Comparison of ENCODE assay signal across 9 cellular contexts in genomic region chr2:236568922-236569592, GRCh38. TPM values are rescaled to one million over a fixed set of nuclear protein-coding genes. Genes with fewer than 3 reads are reported as not detected.
DNase-seq lines count a peak whose midpoint lies in the region; ATAC-seq and TF ChIP-seq lines count a peak whose summit lies in the region.
"Had no signal": no experiment of that assay in that cellular context is flagged by ENCODE, and none has a peak within 500 bp of the region (broad histone marks: within the 10 kb centered on the region; RNA-seq: fewer than 3 reads in every experiment).

No MANE protein-coding gene starts in this region.

- peaks cover 5% of the 10 kb centered on the region; the same call in 1 of the 2 replicates for H3K36me3 ChIP-seq in SJCRH30
- H3K36me3 ChIP-seq in trophoblast cell (ENCODE audit: control insufficient read depth in 1 of 2, insufficient read depth in 2 of 2, low read length in 2 of 2), result peaks cover 11 to 12% of the 10 kb centered on the region in 2 experiments

- peaks cover 14% of the 10 kb centered on the region for H3K36me3 Mint-ChIP-seq in Calu3 (ENCODE audit: insufficient read depth, unreplicated experiment)

- no peak overlapping the region for H3K18ac ChIP-seq in trophoblast cell (ENCODE audit: low read length)

- H3K4me1 Mint-ChIP-seq in Calu3 (ENCODE audit: low read depth, unreplicated experiment), result peaks cover 28% of the 10 kb centered on the region

- no peak overlapping the region for H2BK120ac ChIP-seq in trophoblast cell (ENCODE audit: insufficient read depth, low read length, poor library complexity)

- H3K4me2 ChIP-seq in trophoblast cell (ENCODE audit: low read length), result peak overlapping the region; percentile 93

- no peak overlapping the region for H2AFZ ChIP-seq in trophoblast cell (ENCODE audit: insufficient read depth, low read length, poor library complexity)

- peak overlapping the region; percentile 97 for H4K91ac ChIP-seq in trophoblast cell (ENCODE audit: low read depth, low read length)

- H2BK5ac ChIP-seq in trophoblast cell (ENCODE audit: low read depth, low read length, poor library complexity), result peak overlapping the region; percentile 97

- peak overlapping the region; percentile 72 for H3K4ac ChIP-seq in trophoblast cell (ENCODE audit: low read depth, low read length)

- H3K9me3 ChIP-seq in SJCRH30 (replicated peaks) (no peaks in the 10 kb centered on the region), trophoblast cell (ENCODE audit: insufficient read depth, low read depth, low read length) (no peaks in the 10 kb centered on the region)

- peak overlapping the region; percentile 80 for H3K4me3 Mint-ChIP-seq in Calu3 (ENCODE audit: low read depth, unreplicated experiment)

- no peak overlapping the region for H3K14ac ChIP-seq in trophoblast cell (ENCODE audit: low read length)

- no peak for ATAC-seq in GM19452 (IDR thresholded peaks at IDR 0.05; ENCODE audit: unreplicated experiment)
- ATAC-seq in GM21529 (IDR thresholded peaks at IDR 0.05; ENCODE audit: unreplicated experiment), result no peak

- H3K9me3 Mint-ChIP-seq in Calu3 (ENCODE audit: low read depth, unreplicated experiment), result no peaks in the 10 kb centered on the region

- H4K12ac ChIP-seq in trophoblast cell (ENCODE audit: low read depth, low read length), result no peak overlapping the region

- no peak for DNase-seq in Calu3
- DNase-seq in SJCRH30, result no peak
- DNase-seq in foreskin fibroblast, result no peak
- DNase-seq in trophoblast cell, result no peak
- DNase-seq in dedifferentiated amniotic fluid mesenchymal stem cell (ENCODE audit: extremely low spot score), result no peak
- DNase-seq in NCI-H524 treated with DMSO at 0.1 percent for 48 hours (lab: John Stamatoyannopoulos, UW), result no peak

- peaks cover 47% of the 10 kb centered on the region for H3K79me1 ChIP-seq in trophoblast cell (ENCODE audit: low read length)

- intact Hi-C loops in Calu3 (cut with micrococcal nuclease; ENCODE audit: unreplicated experiment), result loop anchor here (1.0 to 2.0 kb wide), 3 partner anchors 56 to 458 kb away; no protein-coding TSS in a partner anchor

- no peak overlapping the region for H4K8ac ChIP-seq in trophoblast cell (ENCODE audit: low read depth, low read length)

- H3K27ac Mint-ChIP-seq in Calu3 (ENCODE audit: unreplicated experiment), result peak overlapping the region; percentile 23

- H3K79me2 ChIP-seq in trophoblast cell (ENCODE audit: control insufficient read depth, insufficient read depth, low read length, poor library complexity), result peaks cover 43% of the 10 kb centered on the region

- no peak for TF ChIP-seq CTCF in Calu3 (IDR thresholded peaks at IDR 0.05; ENCODE audit: unreplicated experiment)
- TF ChIP-seq CTCF in foreskin fibroblast (IDR thresholded peaks at IDR 0.05; ENCODE audit: low read depth, low read length), result no peak

- WGBS in trophoblast cell (ENCODE audit: extremely low coverage, insufficient coverage, insufficient read length), result no CpG with 5 or more reads among the region's 11 CpGs

- H3K27ac ChIP-seq in SJCRH30 (peak overlapping the region; percentile 88), trophoblast cell (ENCODE audit: low read depth, low read length) (peak overlapping the region; percentile 91)

- H3K9ac ChIP-seq in trophoblast cell (ENCODE audit: low read length), result peak overlapping the region; percentile 54

- H3K27me3 Mint-ChIP-seq in Calu3 (ENCODE audit: unreplicated experiment), result peaks cover 14% of the 10 kb centered on the region

- CTCF ChIA-PET in Calu3 (lab: Charles Lee), result interaction anchor here (0.5 to 2.6 kb wide), 8 partner anchors 10 to 504 kb away, joined by 3 to 40 read pairs (median 3); no protein-coding TSS in a partner anchor

- H3K4me3 ChIP-seq in SJCRH30 (peak overlapping the region; percentile 66), foreskin fibroblast (ENCODE audit: low read depth in 1 of 2, low read length in 2 of 2) (peak overlapping the region; percentile 35 to 70), trophoblast cell (ENCODE audit: low read depth, low read length) (no peak overlapping the region)

- H2AK5ac ChIP-seq in trophoblast cell (ENCODE audit: low read length), result no peak overlapping the region

- no peak overlapping the region for H3K23ac ChIP-seq in trophoblast cell (ENCODE audit: low read length)

- H3K27me3 ChIP-seq in SJCRH30 (no peaks in the 10 kb centered on the region), trophoblast cell (ENCODE audit: insufficient read depth, low read length) (no peaks in the 10 kb centered on the region)

- H3K4me1 ChIP-seq in SJCRH30, result peaks cover 21% of the 10 kb centered on the region
- peaks cover 17 to 23% of the 10 kb centered on the region in 2 experiments for H3K4me1 ChIP-seq in trophoblast cell (ENCODE audit: control insufficient read depth in 1 of 2, insufficient read depth in 2 of 2, low read length in 2 of 2)

- no peak overlapping the region for H2BK12ac ChIP-seq in trophoblast cell (ENCODE audit: low read length)

- no TSS peak for BruUV-seq in Calu3 (replicated peaks; lab: Mats Ljungman, UMichigan)

RNA-seq across cellular contexts. Expression of gene ACKR3, which starts 0.6 kb away (rescaled TPM):
- 8.8 and 9.5 TPM in 2 replicates for total RNA-seq in Calu3 (2022)
- total RNA-seq in SJCRH30 (2014; rRNA removed; shearing (Covaris generic)), result 85.2 and 87.5 TPM in 2 replicates
- 301 and 313 TPM in 2 replicates for polyA plus RNA-seq in trophoblast cell (2013)
- total RNA-seq: fibroblast of villous mesenchyme had no signal
